ENCODE assay signal across 20 cellular contexts in genomic region chr2:113854970-113855740, GRCh38. TPM values are rescaled to one million over a fixed set of nuclear protein-coding genes. Genes with fewer than 3 reads are reported as not detected.
DNase-seq lines count a peak whose midpoint lies in the region; ATAC-seq, FAIRE-seq and TF ChIP-seq lines count a peak whose summit lies in the region.
"Had no signal": no experiment of that assay in that cellular context is flagged by ENCODE, and none has a peak within 500 bp of the region (broad histone marks: within the 10 kb centered on the region; RNA-seq: fewer than 3 reads in every experiment).

No MANE protein-coding gene starts in this region.

- H3K9me3 Mint-ChIP-seq in nephron progenitor cell: peaks cover 4% of the 10 kb centered on the region
- no peaks in the 10 kb centered on the region for H3K9me3 Mint-ChIP-seq in CD8-positive, alpha-beta memory T cell
- H3K9me3 Mint-ChIP-seq: activated T-helper 17 cell treated with anti-CD3 and anti-CD28 coated beads, Interleukin-2, amount 50 U/mL, for 72 hours had no signal

- H3K36me3 Mint-ChIP-seq in nephron progenitor cell (ENCODE audit: low read depth): no peaks in the 10 kb centered on the region
- peaks cover 19 to 26% (median 20%) of the 10 kb centered on the region in 3 donors for H3K36me3 Mint-ChIP-seq in CD8-positive, alpha-beta memory T cell

- peaks cover 9% of the 10 kb centered on the region for H3K4me1 Mint-ChIP-seq in nephron progenitor cell
- H3K4me1 Mint-ChIP-seq in CD8-positive, alpha-beta memory T cell: no peaks in the 10 kb centered on the region

- peaks cover 4% of the 10 kb centered on the region for H3K27me3 Mint-ChIP-seq in nephron progenitor cell (ENCODE audit: low read depth, poor library complexity)
- peaks cover 0 to 2% of the 10 kb centered on the region in 2 donors for H3K27me3 Mint-ChIP-seq in CD8-positive, alpha-beta memory T cell
- H3K27me3 Mint-ChIP-seq: activated T-helper 17 cell treated with anti-CD3 and anti-CD28 coated beads, Interleukin-2, amount 50 U/mL, for 72 hours had no signal

- H3K27ac Mint-ChIP-seq in nephron progenitor cell: peak overlapping the region; percentile 36
- H3K27ac Mint-ChIP-seq in CD8-positive, alpha-beta memory T cell: peak overlapping the region in 1 of 8 donors; percentile 0
- H3K27ac Mint-ChIP-seq: activated T-helper 17 cell treated with anti-CD3 and anti-CD28 coated beads, Interleukin-2, amount 50 U/mL, for 72 hours had no signal

- no peak for DNase-seq in GM18507 (ENCODE audit: extremely low spot score, insufficient read length, low read depth)
- DNase-seq in SKM-1 (lab: John Stamatoyannopoulos, UW; ENCODE audit: unreplicated experiment): peak; percentile 50
- no peak for DNase-seq in nephron progenitor cell
- DNase-seq in stimulated activated naive CD4-positive, alpha-beta T cell treated with Interleukin-2 at 50 U/mL for 16 hours (lab: John Stamatoyannopoulos, UW): no peak
- DNase-seq in foreskin melanocyte: no peak
- no peak for DNase-seq in CD8-positive, alpha-beta memory T cell
- DNase-seq: colonic mucosa, erythroblast, heart right ventricle, kidney, NCI-H1694 treated with DMSO at 0.1 percent for 48 hours, pancreas, T-helper 2 cell had no signal

- no peak overlapping the region for H3K4me3 Mint-ChIP-seq in nephron progenitor cell
- no peak overlapping the region for H3K4me3 Mint-ChIP-seq in CD8-positive, alpha-beta memory T cell
- H3K4me3 Mint-ChIP-seq: activated T-helper 17 cell treated with anti-CD3 and anti-CD28 coated beads, Interleukin-2, amount 50 U/mL, for 72 hours had no signal

- H3K9me3 ChIP-seq in CD8-positive, alpha-beta memory T cell (ENCODE audit: low read length): no peaks in the 10 kb centered on the region
- H3K9me3 ChIP-seq: colonic mucosa, heart right ventricle, pancreas, suprapubic skin had no signal

- no peaks in the 10 kb centered on the region for H3K4me1 ChIP-seq in CD8-positive, alpha-beta memory T cell (ENCODE audit: insufficient read depth, low read length)
- H3K4me1 ChIP-seq: colonic mucosa had no signal

- H3K27me3 ChIP-seq in CD8-positive, alpha-beta memory T cell (ENCODE audit: insufficient read depth, low read length, poor library complexity, severe bottlenecking): no peaks in the 10 kb centered on the region
- H3K27me3 ChIP-seq: colonic mucosa, heart right ventricle, pancreas, suprapubic skin had no signal

- POLR2A ChIA-PET in CD8-positive, alpha-beta memory T cell (lab: Charles Lee): no interaction called here

- peak; percentile 55 for ATAC-seq in HG03354 (IDR thresholded peaks at IDR 0.05; ENCODE audit: poor library complexity, severe bottlenecking, unreplicated experiment)
- no peak for ATAC-seq in GM18867 (IDR thresholded peaks at IDR 0.05; ENCODE audit: unreplicated experiment)
- ATAC-seq: activated T-helper 17 cell treated with anti-CD3 and anti-CD28 coated beads, Interleukin-2, amount 50 U/mL, for 72 hours; heart right ventricle; pancreas had no signal

- H3K36me3 ChIP-seq in CD8-positive, alpha-beta memory T cell (ENCODE audit: insufficient read depth, low read length): no peaks in the 10 kb centered on the region
- H3K36me3 ChIP-seq: colonic mucosa, heart right ventricle, pancreas, suprapubic skin had no signal

- TF ChIP-seq CTCF in nephron progenitor cell (IDR thresholded peaks at IDR 0.05): no peak

- no peak overlapping the region for H3K4me3 ChIP-seq in CD8-positive, alpha-beta memory T cell (ENCODE audit: low read length)
- H3K4me3 ChIP-seq: colonic mucosa, heart right ventricle, pancreas, suprapubic skin had no signal

- no peak overlapping the region for H3K27ac ChIP-seq in CD8-positive, alpha-beta memory T cell (ENCODE audit: low read depth, low read length)
- H3K27ac ChIP-seq: colonic mucosa, heart right ventricle, KMS-11, pancreas, RWPE1, suprapubic skin had no signal

- CTCF ChIA-PET in CD8-positive, alpha-beta memory T cell (lab: Charles Lee): no interaction called here

- FAIRE-seq in GM18507 (lab: Jason Lieb, UNC): peak; percentile 29
- FAIRE-seq: astrocyte, kidney, pancreas had no signal

RNA-seq across cellular contexts. Expression of gene ACTR3, which starts 34.7 kb away (rescaled TPM):
- total RNA-seq in CD8-positive, alpha-beta memory T cell: 100 to 1,000 TPM; 512 to 532 TPM
- 478 TPM for polyA plus RNA-seq in CD8-positive, alpha-beta memory T cell
